Comparison of ENCODE assay signal across 9 cellular contexts in the genomic region with DNA sequence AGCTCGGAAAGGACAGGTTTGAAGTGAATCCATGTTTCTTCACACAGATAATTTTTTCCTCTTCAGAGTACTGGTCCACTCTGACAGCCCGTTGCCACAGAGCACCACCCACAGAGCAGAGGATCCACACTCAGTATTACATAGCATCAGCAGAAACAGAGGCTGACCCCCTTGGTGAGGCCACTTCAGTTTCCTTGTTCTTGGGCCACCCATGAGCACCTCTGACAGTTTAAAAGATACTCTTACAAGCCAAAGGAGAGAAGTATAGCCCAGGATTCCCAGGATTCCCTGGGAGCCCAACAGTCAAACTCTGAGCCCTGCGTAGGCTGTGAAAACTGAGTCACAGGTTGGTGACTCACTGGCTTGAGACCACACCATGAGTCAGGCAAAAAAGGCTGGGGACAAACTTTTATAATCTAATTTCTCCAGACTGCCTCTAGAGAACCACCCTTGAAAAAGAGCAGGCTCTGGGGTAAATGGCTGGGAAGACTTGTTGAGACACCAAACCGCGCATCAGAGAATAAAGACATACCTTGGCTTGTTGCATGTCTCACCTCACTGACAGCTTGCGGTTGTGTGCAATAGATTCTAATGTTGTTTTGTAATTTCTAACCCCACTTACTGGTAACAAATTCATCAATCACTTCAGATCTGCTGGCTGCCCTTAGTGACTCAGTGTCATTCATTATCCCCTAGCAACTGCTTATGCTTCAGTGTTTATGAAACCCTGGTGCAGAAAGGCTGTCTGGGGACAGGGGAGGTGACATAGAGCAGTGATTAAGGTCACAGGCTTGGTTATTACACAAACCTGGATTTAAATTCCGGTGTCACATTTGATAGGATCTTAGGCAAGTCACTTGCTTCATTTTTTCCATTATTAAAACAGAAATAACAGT. TPM values are rescaled to one million over a fixed set of nuclear protein-coding genes. Genes with fewer than 3 reads are reported as not detected.
DNase-seq lines count a peak whose midpoint lies in the region; ATAC-seq and TF ChIP-seq lines count a peak whose summit lies in the region.
"Had no signal": no experiment of that assay in that cellular context is flagged by ENCODE, and none has a peak within 500 bp of the region (broad histone marks: within the 10 kb centered on the region; RNA-seq: fewer than 3 reads in every experiment).

No MANE protein-coding gene starts in this region.

- peak overlapping the region; percentile 72 for H3K27ac Mint-ChIP-seq in Calu3 (ENCODE audit: unreplicated experiment)
- peak overlapping the region; percentile 90 for H3K27ac Mint-ChIP-seq in activated T-cell treated with anti-CD3 and anti-CD28 coated beads, Interleukin-2, amount 50 U/mL, for 24 hours
- no peak overlapping the region for H3K27ac Mint-ChIP-seq in CD4-positive, alpha-beta memory T cell

- H3K4me3 ChIP-seq in CD4-positive, alpha-beta memory T cell (ENCODE audit: low read length in 2 of 2), result no peak overlapping the region

- H3K27me3 ChIP-seq in CD4-positive, alpha-beta memory T cell (ENCODE audit: insufficient read depth, low read length), result no peaks in the 10 kb centered on the region
- H3K27me3 ChIP-seq: neutrophil had no signal

- no TSS peak for BruUV-seq in Calu3 (replicated peaks; lab: Mats Ljungman, UMichigan)

- H3K9me3 Mint-ChIP-seq in Calu3 (ENCODE audit: low read depth, unreplicated experiment), result no peaks in the 10 kb centered on the region
- no peaks in the 10 kb centered on the region for H3K9me3 Mint-ChIP-seq in activated T-cell treated with anti-CD3 and anti-CD28 coated beads, Interleukin-2, amount 50 U/mL, for 24 hours
- peaks cover 0 to 3% (median 0%) of the 10 kb centered on the region in 8 donors for H3K9me3 Mint-ChIP-seq in CD4-positive, alpha-beta memory T cell

- DNase-seq in Calu3 (peak; percentile 60), glomerular endothelial cell (ENCODE audit: extremely low read depth, low read depth, low spot score) (peak; percentile 84), activated gamma-delta T cell (lab: John Stamatoyannopoulos, UW) (no peak)
- DNase-seq in activated T-cell treated with anti-CD3 and anti-CD28 coated beads, Interleukin-2, amount 50 U/mL, for 24 hours, result peak; percentile 55
- peak; percentile 74 for DNase-seq in stimulated activated CD4-positive, alpha-beta T cell treated with anti-CD3 and anti-CD28 coated beads, Interleukin-15, amount 100 ng/mL, for 24 hours
- DNase-seq in CD4-positive, alpha-beta memory T cell, result no peak

- intact Hi-C loops in Calu3 (cut with micrococcal nuclease; ENCODE audit: unreplicated experiment), result loop anchor here (5.0 kb wide), 2 partner anchors 59 to 71 kb away; a partner anchor contains a TSS
- intact Hi-C loops in CD4-positive, alpha-beta memory T cell (cut with micrococcal nuclease), result no loop called here

- H3K27ac ChIP-seq in CD4-positive, alpha-beta memory T cell (ENCODE audit: low read depth, low read length), result no peak overlapping the region
- H3K27ac ChIP-seq: neutrophil had no signal

- H3K4me3 Mint-ChIP-seq in Calu3 (ENCODE audit: low read depth, unreplicated experiment), result no peak overlapping the region
- no peak overlapping the region for H3K4me3 Mint-ChIP-seq in activated T-cell treated with anti-CD3 and anti-CD28 coated beads, Interleukin-2, amount 50 U/mL, for 24 hours
- no peak overlapping the region for H3K4me3 Mint-ChIP-seq in CD4-positive, alpha-beta memory T cell

- POLR2A ChIA-PET in CD4-positive, alpha-beta memory T cell (lab: Charles Lee; ENCODE audit: partially characterized antibody), result no interaction called here

- no peaks in the 10 kb centered on the region for H3K36me3 ChIP-seq in CD4-positive, alpha-beta memory T cell (ENCODE audit: insufficient read depth, low read length)
- H3K36me3 ChIP-seq: neutrophil had no signal

- peaks cover 23% of the 10 kb centered on the region for H3K36me3 Mint-ChIP-seq in Calu3 (ENCODE audit: insufficient read depth, unreplicated experiment)
- no peaks in the 10 kb centered on the region for H3K36me3 Mint-ChIP-seq in activated T-cell treated with anti-CD3 and anti-CD28 coated beads, Interleukin-2, amount 50 U/mL, for 24 hours (ENCODE audit: low read depth)
- H3K36me3 Mint-ChIP-seq in CD4-positive, alpha-beta memory T cell, result no peaks in the 10 kb centered on the region

- ATAC-seq in HG03575 (IDR thresholded peaks at IDR 0.05; ENCODE audit: extremely low read depth, insufficient number of reproducible peaks, low FRiP score, unreplicated experiment), result peak; percentile 43
- no peak for ATAC-seq in GM19395 (IDR thresholded peaks at IDR 0.05; ENCODE audit: unreplicated experiment)

- H3K9me3 ChIP-seq in CD4-positive, alpha-beta memory T cell (ENCODE audit: control insufficient read depth in 1 of 2, low read length in 2 of 2), result no peaks in the 10 kb centered on the region
- H3K9me3 ChIP-seq: neutrophil had no signal

- no peaks in the 10 kb centered on the region for H3K27me3 Mint-ChIP-seq in Calu3 (ENCODE audit: unreplicated experiment)
- H3K27me3 Mint-ChIP-seq in activated T-cell treated with anti-CD3 and anti-CD28 coated beads, Interleukin-2, amount 50 U/mL, for 24 hours, result peaks cover 33% of the 10 kb centered on the region
- H3K27me3 Mint-ChIP-seq in CD4-positive, alpha-beta memory T cell, result peaks cover 0 to 2% of the 10 kb centered on the region in 2 donors

- peaks cover 46% of the 10 kb centered on the region for H3K4me1 Mint-ChIP-seq in Calu3 (ENCODE audit: low read depth, unreplicated experiment)
- H3K4me1 Mint-ChIP-seq in activated T-cell treated with anti-CD3 and anti-CD28 coated beads, Interleukin-2, amount 50 U/mL, for 24 hours (ENCODE audit: low read depth), result peaks cover 41% of the 10 kb centered on the region
- H3K4me1 Mint-ChIP-seq in CD4-positive, alpha-beta memory T cell, result no peaks in the 10 kb centered on the region

- CTCF ChIA-PET in Calu3 (lab: Charles Lee), result no interaction called here
- CTCF ChIA-PET in CD4-positive, alpha-beta memory T cell (lab: Charles Lee; ENCODE audit: partially characterized antibody), result no interaction called here

- TF ChIP-seq CTCF in Calu3 (IDR thresholded peaks at IDR 0.05; ENCODE audit: unreplicated experiment), result no peak

- H3K4me1 ChIP-seq in CD4-positive, alpha-beta memory T cell (ENCODE audit: insufficient read depth, low read length), result no peaks in the 10 kb centered on the region

RNA-seq across cellular contexts. Expression of a gene that starts 56.9 kb away (rescaled TPM):
- total RNA-seq in Calu3 (2022), result 13.9 and 14.5 TPM in 2 replicates
- total RNA-seq in glomerular endothelial cell, result 282 and 749 TPM in 2 replicates
- not detected for total RNA-seq in CD4-positive, alpha-beta memory T cell
- polyA plus RNA-seq in CD4-positive, alpha-beta memory T cell, result under 1 TPM in 1 of 2 donors, not detected in 1; 0.08 TPM

Comparison
In these comparisons a context has a peak if more than half of its experiments do, and no peak if none do; other contexts are left out.
1. DNase-seq: peak in Calu3 (single experiment), activated T-cell treated with anti-CD3 and anti-CD28 coated beads, Interleukin-2, amount 50 U/mL, for 24 hours (single experiment), glomerular endothelial cell (single experiment) and stimulated activated CD4-positive, alpha-beta T cell treated with anti-CD3 and anti-CD28 coated beads, Interleukin-15, amount 100 ng/mL, for 24 hours (single experiment); none in activated gamma-delta T cell (single experiment) and CD4-positive, alpha-beta memory T cell (0 of 5).
2. H3K27ac Mint-ChIP-seq: peak in Calu3 (single experiment) and activated T-cell treated with anti-CD3 and anti-CD28 coated beads, Interleukin-2, amount 50 U/mL, for 24 hours (single experiment); none in CD4-positive, alpha-beta memory T cell (0 of 7).
3. RNA of a gene that starts 56.9 kb away (total RNA-seq): 282 to 749 TPM in glomerular endothelial cell; 13.9 to 14.5 TPM in Calu3 and not detected in CD4-positive, alpha-beta memory T cell; every median in the first group is over 10 times any median in the second.